In the genomic region with DNA sequence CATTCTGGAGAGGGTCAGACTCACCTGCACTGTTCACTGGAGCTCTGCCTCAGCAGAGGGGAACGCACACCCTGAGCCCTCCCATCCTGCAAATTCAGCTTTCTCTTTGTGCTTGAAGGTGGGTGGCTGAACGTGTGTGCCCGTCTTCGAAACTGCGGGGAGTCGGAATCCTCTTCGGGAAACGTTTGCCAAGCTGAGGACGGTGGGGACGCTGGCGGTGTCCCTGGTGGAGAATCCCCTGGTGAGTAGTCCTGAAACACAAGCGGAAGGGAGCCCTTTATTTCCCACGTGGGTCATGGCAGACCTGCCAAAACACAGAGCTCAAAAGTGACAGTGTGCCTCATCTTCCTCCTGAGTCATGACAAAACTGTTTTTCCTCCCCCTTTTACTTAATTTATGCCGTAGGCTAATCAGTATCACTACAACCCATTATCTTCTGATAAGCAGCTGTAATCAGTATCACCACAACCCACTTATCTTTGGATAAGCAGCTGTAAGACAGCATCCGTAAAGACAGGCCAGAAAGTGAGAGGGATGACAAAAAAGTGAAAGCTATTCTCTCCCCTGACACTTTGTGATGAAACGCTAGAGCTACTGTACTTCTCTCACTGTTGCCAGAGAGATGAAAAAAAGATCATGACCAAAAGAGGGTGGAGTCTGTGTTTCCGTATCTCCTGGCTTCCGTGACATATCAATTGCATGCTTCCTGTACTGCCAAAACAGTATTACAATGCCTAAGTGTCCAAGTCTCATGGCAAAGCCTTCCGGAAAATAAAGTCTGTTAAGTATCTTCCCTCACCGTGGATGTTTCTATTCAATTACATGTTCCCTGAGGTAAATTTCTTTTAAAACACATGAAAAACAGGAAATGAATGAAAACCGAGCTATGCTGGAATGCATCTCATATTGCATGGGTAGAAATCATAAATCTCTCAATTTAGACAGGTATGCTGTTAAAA, we compare ENCODE assay signal across 8 cellular contexts.
A peak's percentile ranks its signal among the peaks of the same experiment; 100 is the strongest.
DNase-seq lines count a peak whose midpoint lies in the region; ATAC-seq lines count a peak whose summit lies in the region.

No MANE protein-coding gene starts in this region.

- peak; percentile 90 for ATAC-seq in GM19467 (IDR thresholded peaks at IDR 0.05; ENCODE audit: unreplicated experiment)
- peak; percentile 93 for ATAC-seq in HG03571 (IDR thresholded peaks at IDR 0.05; ENCODE audit: unreplicated experiment)
- ATAC-seq in left colon: no peak

- DNase-seq in AG20443 (ENCODE audit: low spot score) (peak; percentile 26), germinal center (ENCODE audit: low spot score) (peak; percentile 22), NCI-H748 (lab: John Stamatoyannopoulos, UW; ENCODE audit: unreplicated experiment) (no peak), left colon (no peak)
- peak; percentile 79 for DNase-seq in activated CD8-positive, alpha-beta memory T cell treated with anti-CD3 and anti-CD28 coated beads, Interleukin-2, amount 50 U/mL, for 48 hours
- peak in 2 of 3 donors; percentile 9 to 36 for DNase-seq in stimulated activated CD4-positive, alpha-beta T cell treated with anti-CD3 and anti-CD28 coated beads, TNF-alpha, amount 100 ng/mL, for 1 hour (ENCODE audit: low read depth in 3 of 3, low spot score in 1 of 3)

- intact Hi-C loops in left colon (cut with DNase I, micrococcal nuclease): no loop called here

Comparison
In these comparisons a context has a peak if more than half of its experiments do, and no peak if none do; other contexts are left out.
1. DNase-seq: peak in AG20443 (single experiment), activated CD8-positive, alpha-beta memory T cell treated with anti-CD3 and anti-CD28 coated beads, Interleukin-2, amount 50 U/mL, for 48 hours (single experiment), germinal center (single experiment) and stimulated activated CD4-positive, alpha-beta T cell treated with anti-CD3 and anti-CD28 coated beads, TNF-alpha, amount 100 ng/mL, for 1 hour (2 of 3); none in NCI-H748 (single experiment) and left colon (0 of 2).